Comparison of ENCODE assay signal across 8 cellular contexts in genomic region chr18:36828630-36829361, GRCh38. TPM values are rescaled to one million over a fixed set of nuclear protein-coding genes. Genes with fewer than 3 reads are reported as not detected.
DNase-seq lines count a peak whose midpoint lies in the region; ATAC-seq and TF ChIP-seq lines count a peak whose summit lies in the region.

TSS of gene KIAA1328 (plus strand) at chr18:36829127. CDS start at chr18:36829139, 12 bp downstream.
TSS of gene TPGS2 (minus strand) at chr18:36829002. CDS start at chr18:36828767, 235 bp downstream.

- H3K9me1 ChIP-seq in IMR-90 (ENCODE audit: insufficient read depth, low read length), result peaks cover 3% of the 10 kb centered on the region; the same call in 1 of the 2 replicates

- H3K27ac ChIP-seq in IMR-90 (ENCODE audit: insufficient read depth, low read length) (peak within 1 kb of the TSS; percentile 95), muscle layer of colon (ENCODE audit: low read depth, low read length) (peak within 1 kb of the TSS; percentile 75)

- intact Hi-C loops in IMR-90 (cut with micrococcal nuclease), result no loop called here

- peak within 1 kb of the TSS; percentile 88 for H3K4me2 ChIP-seq in IMR-90 (ENCODE audit: low read depth, low read length)

- H2AFZ ChIP-seq in IMR-90 (replicated peaks; ENCODE audit: low read length, poor library complexity), result peak within 1 kb of the TSS; percentile 100

- TF ChIP-seq CTCF in IMR-90 (conservative IDR thresholded peaks at IDR 0.05; ENCODE audit: low read depth, low read length) (peak; percentile 55), epithelial cell of proximal tubule (conservative IDR thresholded peaks at IDR 0.05; ENCODE audit: low read depth, low read length) (peak; percentile 40)

- H3K9ac ChIP-seq in IMR-90 (ENCODE audit: low read depth, low read length) (peak within 1 kb of the TSS; percentile 94), muscle layer of colon (ENCODE audit: low read length) (peak within 1 kb of the TSS; percentile 79)

- peak within 1 kb of the TSS; percentile 87 for H4K5ac ChIP-seq in IMR-90 (ENCODE audit: low read depth, low read length)

- peak within 1 kb of the TSS; percentile 91 for H3K14ac ChIP-seq in IMR-90 (replicated peaks; ENCODE audit: low read depth, low read length)

- peak; percentile 69 for TF ChIP-seq POLR2A in IMR-90 (IDR thresholded peaks at IDR 0.05; ENCODE audit: low read depth, low read length)

- peak within 1 kb of the TSS; percentile 95 for H4K91ac ChIP-seq in IMR-90 (ENCODE audit: insufficient read depth, low read depth, low read length)

- peak; percentile 33 for TF ChIP-seq RAD21 in IMR-90 (IDR thresholded peaks at IDR 0.05; ENCODE audit: low read length)

- peak within 1 kb of the TSS; percentile 76; the same call in 2 of the 3 replicates for H2BK15ac ChIP-seq in IMR-90 (ENCODE audit: low read depth, low read length)

- peak within 1 kb of the TSS; percentile 86 for H2BK120ac ChIP-seq in IMR-90 (ENCODE audit: low read depth, low read length)

- dilution Hi-C loops in IMR-90 (cut with HindIII; ENCODE audit: low sequenced_read_pairs, unreplicated experiment), result no loop called here

- POLR2A ChIA-PET in IMR-90 (lab: Charles Lee; ENCODE audit: unreplicated experiment), result interaction anchor here (0.6 kb wide), 1 partner anchor 368 kb away, joined by 3 read pairs; no protein-coding TSS in a partner anchor

- peak; percentile 79 for DNase-seq in DMS153 treated with DMSO at 0.1 percent for 48 hours (lab: John Stamatoyannopoulos, UW; ENCODE audit: unreplicated experiment)
- peak; percentile 81 for DNase-seq in IMR-90
- DNase-seq in OCI-M1 (lab: John Stamatoyannopoulos, UW), result peak; percentile 93
- peak; percentile 90 for DNase-seq in activated T-cell treated with anti-CD3 and anti-CD28 coated beads for 48 hours (ENCODE audit: low read depth)
- no peak for DNase-seq in epithelial cell of proximal tubule (ENCODE audit: low read depth)
- DNase-seq in stimulated activated CD8-positive, alpha-beta memory T cell treated with anti-CD3 and anti-CD28 coated beads, Interleukin-7, amount 100 ng/mL, for 24 hours (ENCODE audit: low read depth), result peak; percentile 63

- peak within 1 kb of the TSS; percentile 96 for H3K4ac ChIP-seq in IMR-90 (ENCODE audit: low read depth, low read length)

- peak within 1 kb of the TSS; percentile 92 to 98 for H4K8ac ChIP-seq in IMR-90 (ENCODE audit: low read depth in 2 of 2, low read length in 2 of 2)

- peak within 1 kb of the TSS; percentile 70 for H3K56ac ChIP-seq in IMR-90 (ENCODE audit: extremely low read depth, insufficient read depth, low read length)

- peak; percentile 96 for ATAC-seq in GM21528 (IDR thresholded peaks at IDR 0.05; ENCODE audit: low FRiP score, unreplicated experiment)
- ATAC-seq in IMR-90 (ENCODE audit: low read depth), result peak; percentile 96

- H3K79me1 ChIP-seq in IMR-90 (ENCODE audit: low read depth in 1 of 2, low read length in 2 of 2), result peaks cover 23 to 45% of the 10 kb centered on the region in 2 experiments

- no peaks in the 10 kb centered on the region for H3K36me3 ChIP-seq in IMR-90 (ENCODE audit: control insufficient read depth, insufficient read depth, low read length)
- no peaks in the 10 kb centered on the region for H3K36me3 ChIP-seq in muscle layer of colon (ENCODE audit: insufficient read depth, low read length)

- H4K20me1 ChIP-seq in IMR-90 (ENCODE audit: insufficient read depth, low read length), result no peaks in the 10 kb centered on the region

- CTCF ChIA-PET in IMR-90 (lab: Yijun Ruan, JAX), result interaction anchor here (0.6 to 1.2 kb wide), 2 partner anchors 10 to 113 kb away, joined by 3 to 4 read pairs; no protein-coding TSS in a partner anchor

- H3K4me1 ChIP-seq in IMR-90 (ENCODE audit: control insufficient read depth, insufficient read depth, low read length) (peaks cover 2% of the 10 kb centered on the region; the same call in 1 of the 2 replicates), muscle layer of colon (ENCODE audit: insufficient read depth, low read length) (peaks cover 21% of the 10 kb centered on the region)

- no TSS peak for BruUV-seq in IMR-90 (replicated peaks; lab: Mats Ljungman, UMichigan)

- peak within 1 kb of the TSS; percentile 88 for H2BK5ac ChIP-seq in IMR-90 (ENCODE audit: low read depth, low read length, poor library complexity, severe bottlenecking)

- H2AK9ac ChIP-seq in IMR-90 (replicated peaks; ENCODE audit: low read depth, low read length, poor library complexity), result peak within 1 kb of the TSS; percentile 93

- peak within 1 kb of the TSS; percentile 92 for H3K23ac ChIP-seq in IMR-90 (ENCODE audit: low read depth, low read length)

- 1% methylated on average over 34 of the region's 83 CpGs; no CpG with 5 or more reads in 1 of the 2 experiments for WGBS in IMR-90 (ENCODE audit: extremely low coverage in 2 of 2, insufficient read length in 1 of 2), 2 experiments

- H3K18ac ChIP-seq in IMR-90 (ENCODE audit: low read depth, low read length), result peak within 1 kb of the TSS; percentile 74

- no peak within 1 kb of the TSS for H2BK20ac ChIP-seq in IMR-90 (ENCODE audit: low read depth, low read length)

- H3K4me3 ChIP-seq in IMR-90 (ENCODE audit: insufficient read depth, low read depth, low read length) (peak within 1 kb of the TSS; percentile 98), epithelial cell of proximal tubule (ENCODE audit: low read depth, low read length) (peak within 1 kb of the TSS; percentile 79), muscle layer of colon (ENCODE audit: low read depth in 1 of 2, low read length in 2 of 2) (peak within 1 kb of the TSS; percentile 81 to 95)

- peak within 1 kb of the TSS; percentile 69 for H2AK5ac ChIP-seq in IMR-90 (ENCODE audit: low read depth, low read length)

- in situ Hi-C loops in IMR-90 (cut with MboI; ENCODE audit: low sequenced_read_pairs), result no loop called here

- H3K27me3 ChIP-seq in IMR-90 (ENCODE audit: control insufficient read depth, insufficient read depth, low read length), result no peaks in the 10 kb centered on the region
- H3K27me3 ChIP-seq in muscle layer of colon (ENCODE audit: control insufficient read depth in 1 of 2, insufficient read depth in 2 of 2, low read length in 2 of 2), result no peaks in the 10 kb centered on the region

- no peaks in the 10 kb centered on the region for H3K9me3 ChIP-seq in IMR-90 (ENCODE audit: control insufficient read depth, insufficient read depth, low read length)
- no peaks in the 10 kb centered on the region for H3K9me3 ChIP-seq in muscle layer of colon (ENCODE audit: low read length)

TF ChIP-seq in IMR-90, 13 proteins besides CTCF, POLR2A, EP300 and RAD21:
- TF ChIP-seq RCOR1 (IDR thresholded peaks at IDR 0.05; ENCODE audit: insufficient replicate concordance, low read length), result peak; percentile 53
- peak; percentile 76 for TF ChIP-seq MAZ (IDR thresholded peaks at IDR 0.05; ENCODE audit: borderline replicate concordance, low read depth, low read length)
- TF ChIP-seq CHD1 (IDR thresholded peaks at IDR 0.05; ENCODE audit: low read depth, low read length), result 0 out of 2 replicates have a peak, but pooled peaks have one; percentile 18
- no peak for TF ChIP-seq MXI1 (IDR thresholded peaks at IDR 0.05; ENCODE audit: borderline replicate concordance, low read depth, low read length)

RNA-seq across cellular contexts. Expression of gene KIAA1328, which starts in this region (rescaled TPM):
- total RNA-seq in IMR-90 (2012; rRNA removed) (7.0 and 7.2 TPM in 2 replicates), epithelial cell of proximal tubule (2.7 and 8.2 TPM in 2 replicates)
- polyA plus RNA-seq in IMR-90 (2012; rRNA removed), result 2.3 and 2.4 TPM in 2 replicates
- 0.57 and 1.0 TPM in 2 replicates for polyA plus RNA-seq in IMR-90 (2012; cell fraction: cytosol; rRNA removed)
- polyA plus RNA-seq in IMR-90 (2012; cell fraction: nucleus; rRNA removed; ENCODE audit: low replicate concordance), result 1.5 and 8.7 TPM in 2 replicates

RNA-seq across cellular contexts. Expression of gene TPGS2, which starts in this region (rescaled TPM):
- 151 and 201 TPM in 2 replicates for total RNA-seq in IMR-90 (2012; rRNA removed)
- polyA plus RNA-seq in IMR-90 (2012; rRNA removed), result 272 and 294 TPM in 2 replicates
- 136 and 173 TPM in 2 replicates for polyA plus RNA-seq in IMR-90 (2012; cell fraction: cytosol; rRNA removed)
- 41.7 and 85.9 TPM in 2 replicates for polyA plus RNA-seq in IMR-90 (2012; cell fraction: nucleus; rRNA removed; ENCODE audit: low replicate concordance)
- 228 and 253 TPM in 2 replicates for total RNA-seq in epithelial cell of proximal tubule
